ENCODE assay signal across 6 cellular contexts in the genomic region with DNA sequence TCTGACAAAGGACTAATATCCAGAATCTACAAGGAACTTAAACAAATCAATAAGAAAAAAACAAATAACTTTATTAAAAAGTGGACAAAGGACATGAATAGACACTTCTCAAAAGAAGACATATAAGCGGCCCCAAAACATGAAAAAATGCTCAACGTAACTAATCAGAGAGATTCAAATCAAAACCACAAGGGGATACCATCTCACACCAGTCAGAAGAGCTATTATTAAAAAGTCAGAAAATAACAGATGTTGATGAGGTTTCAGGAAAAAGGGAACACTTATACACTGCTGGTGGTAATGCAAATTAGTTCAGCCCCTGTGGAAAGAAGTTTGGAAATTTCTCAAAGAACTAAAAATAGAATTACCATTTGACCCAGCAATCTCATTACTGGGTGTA.
"Had no signal": no experiment of that assay in that cellular context is flagged by ENCODE, and none has a peak within 500 bp of the region (broad histone marks: within the 10 kb centered on the region; RNA-seq: fewer than 3 reads in every experiment).

No MANE protein-coding gene starts in this region.

- H3K4me3 ChIP-seq: GM23338, K562 had no signal

- H3K4me2 ChIP-seq: GM23338 had no signal

- ATAC-seq: GM23338, K562 had no signal

- DNase-seq: H9, HCEC 1CT, IMR-90, KG1 had no signal

- H2AFZ ChIP-seq: GM23338 had no signal
